ENCODE assay signal across 23 cellular contexts in the genomic region with DNA sequence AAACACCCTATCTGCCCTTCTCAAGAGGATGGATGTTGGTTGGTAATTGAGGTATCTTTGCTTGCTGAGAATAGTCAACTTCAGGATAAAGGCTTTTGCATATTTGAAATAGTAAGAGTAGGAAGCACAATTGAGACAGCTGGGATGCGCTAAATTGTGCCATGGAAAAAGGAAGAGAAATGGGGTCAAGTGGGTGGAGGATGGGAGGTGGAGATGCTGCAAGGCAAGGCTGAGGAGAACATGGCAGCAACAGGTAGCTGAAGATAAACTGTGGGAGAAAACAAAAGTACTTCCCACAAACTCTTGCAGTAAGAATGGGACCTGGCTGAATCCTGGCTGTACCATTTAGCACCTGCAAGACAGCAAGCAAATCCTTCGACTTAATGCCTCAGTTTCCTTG. TPM values are rescaled to one million over a fixed set of nuclear protein-coding genes. Genes with fewer than 3 reads are reported as not detected.
"Had no signal": no experiment of that assay in that cellular context is flagged by ENCODE, and none has a peak within 500 bp of the region (broad histone marks: within the 10 kb centered on the region; RNA-seq: fewer than 3 reads in every experiment).

No MANE protein-coding gene starts in this region.

- ATAC-seq: activated CD8-positive, alpha-beta T cell treated with anti-CD3 and anti-CD28 coated beads for 36 hours; Panc1 had no signal

- DNase-seq: activated CD4-positive, alpha-beta T cell treated with anti-CD3 and anti-CD28 coated beads, Interleukin-2, amount 10 ng/mL, durations not matched to agents 24 days and 14 days; activated CD4-positive, alpha-beta T cell treated with anti-CD3 and anti-CD28 coated beads, Interleukin-2, amount 50 U/mL, for 4 hours; activated CD8-positive, alpha-beta T cell treated with anti-CD3 and anti-CD28 coated beads for 36 hours; activated gamma-delta T cell; activated naive CD4-positive, alpha-beta T cell treated with Interleukin-2 at 50 U/mL for 16 hours; activated T-cell treated with anti-CD3 and anti-CD28 coated beads, Interleukin-2, amount 50 U/mL, for 1 hour; adrenal gland; NCI-H1092 treated with DMSO at 0.1 percent for 48 hours; NCI-H1417; NCI-H187 treated with DMSO at 0.1 percent for 48 hours; NCI-H2081; NCI-H345; NCI-H524 treated with DMSO at 0.1 percent for 48 hours; SHP77; T1000; WERI-Rb-1 had no signal

- H3K9me3 ChIP-seq: adrenal gland, SJCRH30 had no signal

- H3K4me1 ChIP-seq: adrenal gland had no signal

- H3K36me3 Mint-ChIP-seq: activated naive CD4-positive, alpha-beta T cell treated with anti-CD3 and anti-CD28 coated beads, Interleukin-2, amount 50 U/mL, for 24 hours; brain had no signal

- H3K27ac Mint-ChIP-seq: activated CD4-positive, alpha-beta T cell treated with anti-CD3 and anti-CD28 coated beads, Interleukin-2, amount 10 ng/mL, durations not matched to agents 24 days and 14 days; activated CD8-positive, alpha-beta T cell treated with anti-CD3 and anti-CD28 coated beads for 36 hours; activated naive CD4-positive, alpha-beta T cell treated with anti-CD3 and anti-CD28 coated beads, Interleukin-2, amount 50 U/mL, for 24 hours; activated T-helper 2 cell treated with anti-CD3 and anti-CD28 coated beads, Interferon-gamma antibody, Interleukin-2, Interleukin-4, amounts not matched to agents 10 μg/mL and 5 μg/mL and 100 μg/mL, durations not matched to agents 14 hours and 24 hours and 36 hours; brain had no signal

- H3K4me3 ChIP-seq: adrenal gland, SJCRH30, SK-N-MC had no signal

- H3K27me3 ChIP-seq: adrenal gland, SJCRH30 had no signal

- H3K4me1 Mint-ChIP-seq: brain had no signal

- H3K9me3 Mint-ChIP-seq: activated CD4-positive, alpha-beta T cell treated with anti-CD3 and anti-CD28 coated beads, Interleukin-2, amount 10 ng/mL, durations not matched to agents 24 days and 14 days; activated CD8-positive, alpha-beta T cell treated with anti-CD3 and anti-CD28 coated beads for 36 hours; activated naive CD4-positive, alpha-beta T cell treated with anti-CD3 and anti-CD28 coated beads, Interleukin-2, amount 50 U/mL, for 24 hours; activated T-helper 2 cell treated with anti-CD3 and anti-CD28 coated beads, Interferon-gamma antibody, Interleukin-2, Interleukin-4, amounts not matched to agents 10 μg/mL and 5 μg/mL and 100 μg/mL, durations not matched to agents 14 hours and 24 hours and 36 hours; brain had no signal

- H3K27ac ChIP-seq: adrenal gland, SJCRH30, SK-N-MC, WERI-Rb-1 had no signal

- H3K4me3 Mint-ChIP-seq: activated CD4-positive, alpha-beta T cell treated with anti-CD3 and anti-CD28 coated beads, Interleukin-2, amount 10 ng/mL, durations not matched to agents 24 days and 14 days; activated CD8-positive, alpha-beta T cell treated with anti-CD3 and anti-CD28 coated beads for 36 hours; activated naive CD4-positive, alpha-beta T cell treated with anti-CD3 and anti-CD28 coated beads, Interleukin-2, amount 50 U/mL, for 24 hours; brain had no signal

- H3K36me3 ChIP-seq: adrenal gland, SJCRH30, WERI-Rb-1 had no signal

RNA-seq across cellular contexts. Expression of a gene that starts 13.9 kb away (rescaled TPM):
- total RNA-seq: activated CD4-positive, alpha-beta T cell treated with anti-CD3 and anti-CD28 coated beads, Interleukin-2, amount 10 ng/mL, durations not matched to agents 24 days and 14 days; activated T-helper 2 cell treated with anti-CD3 and anti-CD28 coated beads, Interferon-gamma antibody, Interleukin-2, Interleukin-4, amounts not matched to agents 10 μg/mL and 5 μg/mL and 100 μg/mL, durations not matched to agents 14 hours and 24 hours and 36 hours; T-helper 2 cell treated with Interferon-gamma antibody and Interleukin-4, amounts not matched to agents 100 ng/mL and 5 ng/mL, for 36 hours had no signal
